In the genomic region with DNA sequence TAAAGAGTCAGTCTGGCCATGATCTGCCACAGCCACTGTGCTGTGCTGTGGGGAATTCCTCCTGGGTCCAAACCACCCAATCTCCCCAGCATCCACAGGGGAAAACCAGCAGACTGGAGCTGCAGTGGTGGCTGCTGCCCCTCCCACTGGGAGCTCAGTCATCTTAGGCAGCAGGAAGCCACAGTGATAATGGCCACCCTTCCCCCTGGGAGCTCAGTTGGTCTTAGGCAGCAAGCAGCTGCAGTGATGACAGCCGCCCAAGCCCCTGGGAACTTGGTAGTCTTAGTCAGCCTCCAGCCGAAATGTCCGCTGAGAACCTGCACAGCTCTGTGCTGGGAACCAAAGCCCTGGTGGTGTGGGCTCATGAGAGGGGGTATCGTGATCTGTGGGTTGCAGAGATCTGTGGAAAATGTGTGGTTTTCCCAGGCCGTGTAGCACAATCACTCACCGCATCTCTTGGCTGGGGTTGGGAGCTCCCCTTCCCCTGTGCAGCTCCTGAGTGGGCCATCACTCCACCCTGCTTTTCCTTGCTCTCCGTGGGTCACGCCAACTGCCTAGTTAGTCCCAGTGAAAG, we compare ENCODE assay signal across 14 cellular contexts. TPM values are rescaled to one million over a fixed set of nuclear protein-coding genes. Genes with fewer than 3 reads are reported as not detected.
A peak's percentile ranks its signal among the peaks of the same experiment; 100 is the strongest.
DNase-seq lines count a peak whose midpoint lies in the region; ATAC-seq and TF ChIP-seq lines count a peak whose summit lies in the region.
"Had no signal": no experiment of that assay in that cellular context is flagged by ENCODE, and none has a peak within 500 bp of the region (broad histone marks: within the 10 kb centered on the region; RNA-seq: fewer than 3 reads in every experiment).

No MANE protein-coding gene starts in this region.

- H3K4me1 ChIP-seq in HEK293 (ENCODE audit: control insufficient read depth, insufficient read depth, low read length), result no peaks in the 10 kb centered on the region
- H3K4me1 ChIP-seq: psoas muscle, stomach had no signal

- no peak for TF ChIP-seq CTCF in HEK293 (tag by site-specific recombination; IDR thresholded peaks at IDR 0.05)

- H3K27ac ChIP-seq in HEK293 (ENCODE audit: extremely low read depth, low read depth, low read length), result no peak overlapping the region
- H3K27ac ChIP-seq: psoas muscle, stomach had no signal

- H3K4me3 ChIP-seq in HEK293 (ENCODE audit: low read depth, low read length), result no peak overlapping the region
- H3K4me3 ChIP-seq: psoas muscle, stomach had no signal

- H3K36me3 ChIP-seq in HEK293 (ENCODE audit: control insufficient read depth in 2 of 2, insufficient read depth in 1 of 2, low read length in 2 of 2), result no peaks in the 10 kb centered on the region
- H3K36me3 ChIP-seq: stomach had no signal

- POLR2A ChIA-PET in HEK293 (lab: Yijun Ruan, JAX), result no interaction called here

- H3K9me3 ChIP-seq in HEK293 (ENCODE audit: control insufficient read depth, insufficient read depth, low read depth, low read length), result no peaks in the 10 kb centered on the region

- CTCF ChIA-PET in HEK293 (lab: Yijun Ruan, JAX), result no interaction called here

- DNase-seq in HT1080 (ENCODE audit: low read depth) (peak; percentile 20), myocyte (ENCODE audit: low read depth) (peak; percentile 72), nucleus accumbens (lab: John Stamatoyannopoulos, UW) (no peak), putamen (ENCODE audit: low spot score) (no peak), NCI-H2171 treated with DMSO at 0.1 percent for 48 hours (lab: John Stamatoyannopoulos, UW) (no peak)
- DNase-seq: hippocampal formation; MV-4-11; NCI-H774; psoas muscle; stimulated activated CD4-positive, alpha-beta T cell treated with anti-CD3 and anti-CD28 coated beads, Interleukin-4, amount 100 ng/mL, for 1 hour; stomach had no signal

- ATAC-seq in GM18511 (IDR thresholded peaks at IDR 0.05; ENCODE audit: unreplicated experiment), result peak; percentile 70
- ATAC-seq in HG03095 (IDR thresholded peaks at IDR 0.05; ENCODE audit: unreplicated experiment), result no peak
- ATAC-seq: psoas muscle had no signal

TF ChIP-seq in HEK293, 187 proteins besides CTCF, POLR2A, EP300 and RAD21:
- TF ChIP-seq FEZF1 (tag by site-specific recombination; IDR thresholded peaks at IDR 0.05) (no peak), ZFP37 (tag by site-specific recombination; IDR thresholded peaks at IDR 0.05) (no peak), PRDM6 (tag by site-specific recombination; IDR thresholded peaks at IDR 0.05) (no peak), ZNF48 (tag by site-specific recombination; IDR thresholded peaks at IDR 0.05) (no peak), ZIC2 (tag by site-specific recombination; IDR thresholded peaks at IDR 0.05) (peak; percentile 95), OSR2 (tag by site-specific recombination; IDR thresholded peaks at IDR 0.05) (0 out of 2 replicates have a peak, but pooled peaks have one; percentile 38), ZNF223 (tag by site-specific recombination; IDR thresholded peaks at IDR 0.05) (no peak)

RNA-seq across cellular contexts. Expression of gene SMIM15, which starts 38.4 kb away (rescaled TPM):
- 115 and 141 TPM in 2 replicates for total RNA-seq in HT1080 (2014; rRNA removed; shearing (Covaris generic))
- polyA plus RNA-seq in HT1080 (2015; cell fraction: cytosol; rRNA removed), result 61.6 and 68.0 TPM in 2 replicates
- polyA plus RNA-seq in HT1080 (2015; cell fraction: nucleus; rRNA removed), result 18.3 and 20.4 TPM in 2 replicates
- 25.4 and 26.6 TPM in 2 replicates for total RNA-seq in myocyte
- polyA plus RNA-seq in myocyte (2012), result 34.2 TPM

Comparison
In these comparisons a context has a peak if more than half of its experiments do, and no peak if none do; other contexts are left out.
1. DNase-seq: peak in HT1080 (single experiment) and myocyte (single experiment); none in nucleus accumbens (0 of 56), putamen (single experiment) and NCI-H2171 treated with DMSO at 0.1 percent for 48 hours (single experiment).